Comparison of ENCODE assay signal across 8 cellular contexts in genomic region chr6:15254074-15254975, GRCh38. TPM values are rescaled to one million over a fixed set of nuclear protein-coding genes. Genes with fewer than 3 reads are reported as not detected.
DNase-seq lines count a peak whose midpoint lies in the region; ATAC-seq and TF ChIP-seq lines count a peak whose summit lies in the region.

No MANE protein-coding gene starts in this region.

- no peaks in the 10 kb centered on the region for H3K9me3 ChIP-seq in transverse colon

- DNase-seq in G401 (ENCODE audit: low spot score) (peak; percentile 42), NCI-H2227 treated with DMSO at 0.1 percent for 48 hours (lab: John Stamatoyannopoulos, UW) (peak; percentile 14), fibroblast of pulmonary artery (ENCODE audit: low read depth) (peak; percentile 42), NCI-H226 (no peak), T-helper 9 cell (no peak), transverse colon (no peak), KG1 (lab: John Stamatoyannopoulos, UW) (no peak)

- H3K27ac ChIP-seq in transverse colon, result no peak overlapping the region

- TF ChIP-seq CTCF in fibroblast of pulmonary artery (IDR thresholded peaks at IDR 0.05; ENCODE audit: low read length, missing control alignments) (peak; percentile 1), transverse colon (IDR thresholded peaks at IDR 0.05) (no peak)

- intact Hi-C loops in transverse colon (cut with DNase I; ENCODE audit: low total_unique reads), result no loop called here

- peaks cover 10 to 68% (median 52%) of the 10 kb centered on the region in 4 donors for H3K4me1 ChIP-seq in transverse colon

- WGBS in transverse colon (ENCODE audit: low coverage in 1 of 2), 2 donors, result 77 to 79% methylated on average over 9 to 14 of the region's 14 CpGs

- no peak for TF ChIP-seq EP300 in transverse colon (IDR thresholded peaks at IDR 0.05; ENCODE audit: low read depth)

- peak; percentile 42 for ATAC-seq in GM21723 (IDR thresholded peaks at IDR 0.05; ENCODE audit: unreplicated experiment)

- no peaks in the 10 kb centered on the region for H3K36me3 ChIP-seq in transverse colon

- no peak overlapping the region for H3K4me3 ChIP-seq in fibroblast of pulmonary artery (replicated peaks; ENCODE audit: low read depth, low read length)
- H3K4me3 ChIP-seq in transverse colon, result no peak overlapping the region

- in situ Hi-C loops in G401 (cut with HindIII; ENCODE audit: low sequenced_read_pairs) (no loop called here), transverse colon (cut with MboI; ENCODE audit: low pct_ligation_motif_present in 1 of 4, low pct_unique_long_range_greater_than_20kb in 1 of 4, low sequenced_read_pairs in 3 of 4) (loop anchor here in 1 of 4 donors (25.0 kb wide), 1 partner anchor 183 kb away; no protein-coding TSS in a partner anchor)

- no peaks in the 10 kb centered on the region for H3K27me3 ChIP-seq in transverse colon

- TF ChIP-seq POLR2A in transverse colon (IDR thresholded peaks at IDR 0.05), result no peak

RNA-seq across cellular contexts. Expression of gene JARID2, which starts 8.5 kb away (rescaled TPM):
- total RNA-seq in G401 (2014; rRNA removed; shearing (Covaris generic)), result 5.7 and 6.0 TPM in 2 replicates
- total RNA-seq in transverse colon, result 10 to 100 TPM in 2 of 4 donors, 1 to 10 TPM in 2; 9.4 to 18.7 (median 10.9) TPM

Comparison
In these comparisons a context has a peak if more than half of its experiments do, and no peak if none do; other contexts are left out.
1. DNase-seq: peak in G401 (single experiment), NCI-H2227 treated with DMSO at 0.1 percent for 48 hours (single experiment) and fibroblast of pulmonary artery (single experiment); none in NCI-H226 (single experiment), T-helper 9 cell (single experiment), transverse colon (single experiment) and KG1 (single experiment).